In the genomic region with DNA sequence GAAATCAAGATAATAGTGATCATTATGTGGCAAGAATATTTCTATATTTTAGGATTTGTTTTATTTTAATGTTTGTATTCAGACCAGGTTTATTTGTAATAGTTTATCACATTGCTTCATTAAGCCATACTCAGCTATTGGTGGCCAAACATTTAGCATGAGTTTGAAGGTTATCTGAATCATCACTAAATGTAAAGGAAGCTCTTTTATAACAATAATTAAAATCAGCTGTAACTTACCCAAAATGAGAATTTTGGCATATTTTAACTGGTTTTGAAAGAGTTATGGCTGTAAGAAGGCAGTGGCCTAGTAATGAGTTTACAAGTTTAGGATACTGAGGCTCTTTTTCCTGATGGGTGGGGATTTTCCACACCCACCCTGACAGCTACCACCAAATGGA, we compare ENCODE assay signal across 18 cellular contexts.
DNase-seq lines count a peak whose midpoint lies in the region; ATAC-seq and TF ChIP-seq lines count a peak whose summit lies in the region.
"Had no signal": no experiment of that assay in that cellular context is flagged by ENCODE, and none has a peak within 500 bp of the region (broad histone marks: within the 10 kb centered on the region; RNA-seq: fewer than 3 reads in every experiment).

No MANE protein-coding gene starts in this region.

- peak overlapping the region; percentile 52; the same call in 1 of the 2 replicates for H3K4me2 ChIP-seq in HCT116 (ENCODE audit: low read length)
- peak overlapping the region; percentile 59 for H3K4me2 ChIP-seq in skeletal muscle satellite cell (ENCODE audit: low read length)
- H3K4me2 ChIP-seq in MM.1S (ENCODE audit: low read depth, low read length), result no peak overlapping the region
- H3K4me2 ChIP-seq: KMS-11 had no signal

- H3K9ac ChIP-seq in HCT116 (ENCODE audit: low read length), result no peak overlapping the region
- peak overlapping the region; percentile 74 for H3K9ac ChIP-seq in skeletal muscle satellite cell (ENCODE audit: low read depth, low read length)
- H3K9ac ChIP-seq in MM.1S (ENCODE audit: low read length), result no peak overlapping the region
- H3K9ac ChIP-seq: KMS-11 had no signal

- H2AFZ ChIP-seq in HCT116 (ENCODE audit: low read depth, low read length, poor library complexity, severe bottlenecking) (no peak overlapping the region), MM.1S (ENCODE audit: low read length) (no peak overlapping the region)

- H3K4me1 Mint-ChIP-seq in activated T-helper 2 cell treated with anti-CD3 and anti-CD28 coated beads, Interferon-gamma antibody, Interleukin-2, Interleukin-4, amounts not matched to agents 10 μg/mL and 5 μg/mL and 100 μg/mL, durations not matched to agents 14 hours and 24 hours and 36 hours (ENCODE audit: low read depth), result no peaks in the 10 kb centered on the region
- H3K4me1 Mint-ChIP-seq in activated naive CD8-positive, alpha-beta T cell treated with anti-CD3 and anti-CD28 coated beads, Interleukin-2, amount 50 U/mL, for 24 hours, result no peaks in the 10 kb centered on the region
- H3K4me1 Mint-ChIP-seq: CD8-positive, alpha-beta memory T cell had no signal

- H3K9me3 Mint-ChIP-seq in activated T-helper 2 cell treated with anti-CD3 and anti-CD28 coated beads, Interferon-gamma antibody, Interleukin-2, Interleukin-4, amounts not matched to agents 10 μg/mL and 5 μg/mL and 100 μg/mL, durations not matched to agents 14 hours and 24 hours and 36 hours, result no peaks in the 10 kb centered on the region
- H3K9me3 Mint-ChIP-seq in activated naive CD8-positive, alpha-beta T cell treated with anti-CD3 and anti-CD28 coated beads, Interleukin-2, amount 50 U/mL, for 24 hours, result no peaks in the 10 kb centered on the region

- no peaks in the 10 kb centered on the region for H3F3A ChIP-seq in MM.1S (ENCODE audit: insufficient read depth, low read length)

- ATAC-seq in HCT116, result no peak
- ATAC-seq in activated naive CD8-positive, alpha-beta T cell treated with anti-CD3 and anti-CD28 coated beads, Interleukin-2, amount 50 U/mL, for 24 hours, result no peak
- ATAC-seq: HepG2 had no signal

- no peak for TF ChIP-seq RAD21 in HCT116 (IDR thresholded peaks at IDR 0.05; ENCODE audit: low read depth)

- no peaks in the 10 kb centered on the region for H3K36me3 Mint-ChIP-seq in activated T-helper 2 cell treated with anti-CD3 and anti-CD28 coated beads, Interferon-gamma antibody, Interleukin-2, Interleukin-4, amounts not matched to agents 10 μg/mL and 5 μg/mL and 100 μg/mL, durations not matched to agents 14 hours and 24 hours and 36 hours (ENCODE audit: low read depth)
- no peaks in the 10 kb centered on the region for H3K36me3 Mint-ChIP-seq in activated naive CD8-positive, alpha-beta T cell treated with anti-CD3 and anti-CD28 coated beads, Interleukin-2, amount 50 U/mL, for 24 hours (ENCODE audit: low read depth)
- H3K36me3 Mint-ChIP-seq: CD8-positive, alpha-beta memory T cell had no signal

- no peaks in the 10 kb centered on the region for H4K20me1 ChIP-seq in HCT116 (ENCODE audit: insufficient read depth)
- H4K20me1 ChIP-seq in MM.1S (ENCODE audit: insufficient read depth, low read length), result no peaks in the 10 kb centered on the region

- peaks cover 2 to 23% of the 10 kb centered on the region in 2 experiments; a peak in 2 of 4 replicates for H3K4me1 ChIP-seq in HCT116 (ENCODE audit: control insufficient read depth in 1 of 2, insufficient read depth in 2 of 2, low read length in 2 of 2)
- H3K4me1 ChIP-seq in SJSA1 (replicated peaks), result peaks cover 36% of the 10 kb centered on the region
- H3K4me1 ChIP-seq in skeletal muscle satellite cell (ENCODE audit: control insufficient read depth, insufficient read depth, low read length), result peaks cover 43% of the 10 kb centered on the region
- H3K4me1 ChIP-seq in MM.1S (ENCODE audit: low read length), result no peaks in the 10 kb centered on the region
- H3K4me1 ChIP-seq: Peyer's patch had no signal

- POLR2A ChIA-PET in HCT116 (lab: Charles Lee), result no interaction called here

- H3K27ac ChIP-seq in HCT116 (ENCODE audit: low read depth, low read length) (no peak overlapping the region), SJSA1 (peak overlapping the region; percentile 92), MM.1S (ENCODE audit: low read length) (no peak overlapping the region)
- H3K27ac ChIP-seq: KMS-11, Peyer's patch had no signal

- RAD21 ChIA-PET in HCT116 (lab: Charles Lee; ENCODE audit: low non-redundant PET in 1 of 2, low total read pairs in 2 of 2, uncharacterized antibody in 2 of 2, unreplicated experiment in 2 of 2), result no interaction called here

- TF ChIP-seq POLR2A in HCT116 (IDR thresholded peaks at IDR 0.05; ENCODE audit: borderline replicate concordance, extremely low read depth, insufficient read depth, insufficient read length), result no peak

- H3K4me3 Mint-ChIP-seq in activated T-helper 2 cell treated with anti-CD3 and anti-CD28 coated beads, Interferon-gamma antibody, Interleukin-2, Interleukin-4, amounts not matched to agents 10 μg/mL and 5 μg/mL and 100 μg/mL, durations not matched to agents 14 hours and 24 hours and 36 hours (ENCODE audit: low read depth), result no peak overlapping the region
- no peak overlapping the region for H3K4me3 Mint-ChIP-seq in activated naive CD8-positive, alpha-beta T cell treated with anti-CD3 and anti-CD28 coated beads, Interleukin-2, amount 50 U/mL, for 24 hours
- H3K4me3 Mint-ChIP-seq: CD8-positive, alpha-beta memory T cell had no signal

- H3K27me3 ChIP-seq in HCT116 (ENCODE audit: insufficient read depth, low read length) (no peaks in the 10 kb centered on the region), SJSA1 (replicated peaks) (no peaks in the 10 kb centered on the region), skeletal muscle satellite cell (ENCODE audit: control insufficient read depth, insufficient read depth, low read length) (no peaks in the 10 kb centered on the region), MM.1S (replicated peaks; ENCODE audit: insufficient read depth, low read length) (no peaks in the 10 kb centered on the region)
- H3K27me3 ChIP-seq: Peyer's patch had no signal

- BruUV-seq in HCT116 (replicated peaks; lab: Mats Ljungman, UMichigan), result no TSS peak

- H3K79me2 ChIP-seq in HCT116 (ENCODE audit: insufficient read depth, low read length), result no peaks in the 10 kb centered on the region
- H3K79me2 ChIP-seq in MM.1S (ENCODE audit: low read length), result no peaks in the 10 kb centered on the region

- H3K9me2 ChIP-seq in HCT116 (ENCODE audit: insufficient read depth), result no peaks in the 10 kb centered on the region
- H3K9me2 ChIP-seq in MM.1S (replicated peaks; ENCODE audit: insufficient read depth, low read length), result no peaks in the 10 kb centered on the region

- no peak overlapping the region for H3K27ac Mint-ChIP-seq in activated T-helper 2 cell treated with anti-CD3 and anti-CD28 coated beads, Interferon-gamma antibody, Interleukin-2, Interleukin-4, amounts not matched to agents 10 μg/mL and 5 μg/mL and 100 μg/mL, durations not matched to agents 14 hours and 24 hours and 36 hours
- no peak overlapping the region for H3K27ac Mint-ChIP-seq in activated naive CD8-positive, alpha-beta T cell treated with anti-CD3 and anti-CD28 coated beads, Interleukin-2, amount 50 U/mL, for 24 hours
- H3K27ac Mint-ChIP-seq: CD8-positive, alpha-beta memory T cell had no signal

- H3K36me3 ChIP-seq in HCT116 (ENCODE audit: control insufficient read depth in 1 of 2, insufficient read depth in 2 of 2, low read length in 2 of 2), result no peaks in the 10 kb centered on the region
- H3K36me3 ChIP-seq in SJSA1, result no peaks in the 10 kb centered on the region
- H3K36me3 ChIP-seq in skeletal muscle satellite cell (ENCODE audit: insufficient read depth, low read length), result no peaks in the 10 kb centered on the region
- no peaks in the 10 kb centered on the region for H3K36me3 ChIP-seq in MM.1S (replicated peaks; ENCODE audit: insufficient read depth, low read length)
- H3K36me3 ChIP-seq: Peyer's patch had no signal

- CTCF ChIA-PET in HCT116 (lab: Charles Lee), result no interaction called here

- no peaks in the 10 kb centered on the region for H3K27me3 Mint-ChIP-seq in activated T-helper 2 cell treated with anti-CD3 and anti-CD28 coated beads, Interferon-gamma antibody, Interleukin-2, Interleukin-4, amounts not matched to agents 10 μg/mL and 5 μg/mL and 100 μg/mL, durations not matched to agents 14 hours and 24 hours and 36 hours (ENCODE audit: low read depth)
- peaks cover 4% of the 10 kb centered on the region for H3K27me3 Mint-ChIP-seq in activated naive CD8-positive, alpha-beta T cell treated with anti-CD3 and anti-CD28 coated beads, Interleukin-2, amount 50 U/mL, for 24 hours

- H3K4me3 ChIP-seq in HCT116 (replicated peaks in 1 of 2; ENCODE audit: low read depth in 1 of 2, low read length in 2 of 2) (no peak overlapping the region), SJSA1 (no peak overlapping the region), skeletal muscle satellite cell (ENCODE audit: low read length) (peak overlapping the region; percentile 22), MM.1S (ENCODE audit: low read length) (no peak overlapping the region)
- H3K4me3 ChIP-seq: Peyer's patch had no signal

- TF ChIP-seq CTCF in HCT116 (IDR thresholded peaks at IDR 0.05 in 2 of 3, conservative IDR thresholded peaks at IDR 0.05 in 1 of 3; ENCODE audit: borderline replicate concordance in 1 of 3, insufficient read depth in 1 of 3, low read depth in 2 of 3, low read length in 2 of 3) (no peak), MM.1S (IDR thresholded peaks at IDR 0.05; ENCODE audit: low read length) (no peak)

- intact Hi-C loops in HCT116 (cut with micrococcal nuclease), result no loop called here
- intact Hi-C loops in activated T-helper 2 cell treated with anti-CD3 and anti-CD28 coated beads, Interferon-gamma antibody, Interleukin-2, Interleukin-4, amounts not matched to agents 10 μg/mL and 5 μg/mL and 100 μg/mL, durations not matched to agents 14 hours and 24 hours and 36 hours (cut with micrococcal nuclease), result no loop called here

- DNase-seq in HCT116 (ENCODE audit: low read depth, low spot score), result no peak
- no peak for DNase-seq in SJSA1 (ENCODE audit: low read depth in 1 of 2, low spot score in 2 of 2)
- peak; percentile 57 for DNase-seq in fibroblast of peridontal ligament (ENCODE audit: extremely low read depth)
- no peak for DNase-seq in activated T-helper 2 cell treated with anti-CD3 and anti-CD28 coated beads, Interferon-gamma antibody, Interleukin-2, Interleukin-4, amounts not matched to agents 10 μg/mL and 5 μg/mL and 100 μg/mL, durations not matched to agents 14 hours and 24 hours and 36 hours (ENCODE audit: low spot score)
- no peak for DNase-seq in MM.1S
- DNase-seq in AML-193 (lab: John Stamatoyannopoulos, UW), result no peak
- no peak for DNase-seq in activated naive CD8-positive, alpha-beta T cell treated with anti-CD3 and anti-CD28 coated beads, Interleukin-2, amount 50 U/mL, for 24 hours
- DNase-seq: CD8-positive, alpha-beta memory T cell; DMS79 treated with DMSO at 0.1 percent for 48 hours; GOT3; NCI-H1092; NCI-H2081 treated with DMSO at 0.1 percent for 48 hours; NCI-H524; Peyer's patch; SHP77 treated with DMSO at 0.1 percent for 48 hours had no signal

- H3K9me3 ChIP-seq in HCT116 (ENCODE audit: control insufficient read depth in 1 of 2, insufficient read depth in 1 of 2, low read depth in 1 of 2, low read length in 2 of 2), result no peaks in the 10 kb centered on the region
- H3K9me3 ChIP-seq in SJSA1 (replicated peaks), result no peaks in the 10 kb centered on the region
- no peaks in the 10 kb centered on the region for H3K9me3 ChIP-seq in skeletal muscle satellite cell (replicated peaks; ENCODE audit: low read length)
- no peaks in the 10 kb centered on the region for H3K9me3 ChIP-seq in MM.1S (replicated peaks; ENCODE audit: insufficient read depth, low read length)
- H3K9me3 ChIP-seq: Peyer's patch had no signal
